ENCODE assay signal across 17 cellular contexts in genomic region chr4:95108883-95109421, GRCh38.
DNase-seq lines count a peak whose midpoint lies in the region; ATAC-seq, FAIRE-seq and TF ChIP-seq lines count a peak whose summit lies in the region.
"Had no signal": no experiment of that assay in that cellular context is flagged by ENCODE, and none has a peak within 500 bp of the region (broad histone marks: within the 10 kb centered on the region; RNA-seq: fewer than 3 reads in every experiment).

No MANE protein-coding gene starts in this region.

- no peaks in the 10 kb centered on the region for H3K9me3 ChIP-seq in astrocyte (ENCODE audit: insufficient read depth, low read depth, low read length)
- no peaks in the 10 kb centered on the region for H3K9me3 ChIP-seq in hepatocyte (ENCODE audit: low read depth)

- H3K9ac ChIP-seq in astrocyte (ENCODE audit: low read length) = no peak overlapping the region

- H3K9me3 Mint-ChIP-seq in astrocyte (ENCODE audit: unreplicated experiment) (no peaks in the 10 kb centered on the region), GM23338 (no peaks in the 10 kb centered on the region), Calu3 (ENCODE audit: low read depth, unreplicated experiment) (no peaks in the 10 kb centered on the region)
- H3K9me3 Mint-ChIP-seq: CD4-positive, alpha-beta memory T cell had no signal

- H3K4me3 ChIP-seq in astrocyte (ENCODE audit: insufficient read depth, low read depth, low read length) (no peak overlapping the region), hepatocyte (no peak overlapping the region), GM23338 (no peak overlapping the region)
- H3K4me3 ChIP-seq: PC-9 had no signal

- H3K4me2 ChIP-seq in astrocyte (ENCODE audit: low read length) = peak overlapping the region; percentile 12
- peak overlapping the region; percentile 26 for H3K4me2 ChIP-seq in hepatocyte
- H3K4me2 ChIP-seq in GM23338 = no peak overlapping the region
- H3K4me2 ChIP-seq: PC-9 had no signal

- H3K27ac Mint-ChIP-seq in astrocyte (ENCODE audit: unreplicated experiment) = no peak overlapping the region
- no peak overlapping the region for H3K27ac Mint-ChIP-seq in GM23338
- no peak overlapping the region for H3K27ac Mint-ChIP-seq in Calu3 (ENCODE audit: unreplicated experiment)
- H3K27ac Mint-ChIP-seq: CD4-positive, alpha-beta memory T cell had no signal

- H3K36me3 ChIP-seq in astrocyte (ENCODE audit: insufficient read depth, low read length) = no peaks in the 10 kb centered on the region
- no peaks in the 10 kb centered on the region for H3K36me3 ChIP-seq in hepatocyte (replicated peaks; ENCODE audit: insufficient read depth, low read depth)
- no peaks in the 10 kb centered on the region for H3K36me3 ChIP-seq in GM23338 (ENCODE audit: insufficient read depth)

- no peak for ATAC-seq in GM23338
- ATAC-seq in HG02571 (IDR thresholded peaks at IDR 0.05; ENCODE audit: unreplicated experiment) = no peak
- ATAC-seq: HCT116 had no signal

- H3K27me3 Mint-ChIP-seq in astrocyte (ENCODE audit: low read depth, unreplicated experiment) (no peaks in the 10 kb centered on the region), GM23338 (ENCODE audit: insufficient read depth, low read depth, poor library complexity) (no peaks in the 10 kb centered on the region), Calu3 (ENCODE audit: unreplicated experiment) (no peaks in the 10 kb centered on the region)
- H3K27me3 Mint-ChIP-seq: CD4-positive, alpha-beta memory T cell had no signal

- H3K27ac ChIP-seq in 22Rv1 (peak overlapping the region; percentile 21; the same call in 1 of the 2 replicates), astrocyte (ENCODE audit: low read depth, low read length) (no peak overlapping the region), hepatocyte (peak overlapping the region; percentile 33), GM23338 (ENCODE audit: low read depth) (no peak overlapping the region)
- H3K27ac ChIP-seq: PC-9 had no signal

- BruUV-seq in Calu3 (replicated peaks; lab: Mats Ljungman, UMichigan) = no TSS peak

- H2AFZ ChIP-seq in astrocyte (ENCODE audit: low read depth, low read length) = no peak overlapping the region
- no peak overlapping the region for H2AFZ ChIP-seq in hepatocyte
- no peak overlapping the region for H2AFZ ChIP-seq in GM23338
- H2AFZ ChIP-seq: PC-9 had no signal

- CTCF ChIA-PET in Calu3 (lab: Charles Lee) = no interaction called here

- peaks cover 24% of the 10 kb centered on the region for H3K4me1 ChIP-seq in astrocyte (ENCODE audit: insufficient read depth, low read length)
- peaks cover 31% of the 10 kb centered on the region for H3K4me1 ChIP-seq in hepatocyte (ENCODE audit: insufficient read depth)
- no peaks in the 10 kb centered on the region for H3K4me1 ChIP-seq in GM23338 (ENCODE audit: insufficient read depth)

- intact Hi-C loops in Calu3 (cut with micrococcal nuclease; ENCODE audit: unreplicated experiment) (loop anchor here (10.0 kb wide), 1 partner anchor 464 kb away; no protein-coding TSS in a partner anchor), head of caudate nucleus (cut with DNase I) (no loop called here)

- DNase-seq in LoVo (ENCODE audit: low spot score) (peak; percentile 20), astrocyte (ENCODE audit: low read depth) (peak; percentile 60), hepatocyte (ENCODE audit: low spot score) (no peak), GM23338 (ENCODE audit: low spot score) (no peak), Calu3 (no peak), head of caudate nucleus (no peak)
- DNase-seq: 8988T; CD4-positive, alpha-beta memory T cell; MM.1S; NCI-H1092 treated with DMSO at 0.1 percent for 48 hours; NCI-H1694 treated with DMSO at 0.1 percent for 48 hours; NCI-H446; NCI-H748 treated with DMSO at 0.1 percent for 48 hours; PC-9 had no signal

- H3K4me3 Mint-ChIP-seq in astrocyte (ENCODE audit: unreplicated experiment) = no peak overlapping the region
- no peak overlapping the region for H3K4me3 Mint-ChIP-seq in GM23338
- no peak overlapping the region for H3K4me3 Mint-ChIP-seq in Calu3 (ENCODE audit: low read depth, unreplicated experiment)
- H3K4me3 Mint-ChIP-seq: CD4-positive, alpha-beta memory T cell had no signal

- H4K20me1 ChIP-seq in astrocyte (ENCODE audit: insufficient read depth, low read length) = no peaks in the 10 kb centered on the region
- no peaks in the 10 kb centered on the region for H4K20me1 ChIP-seq in hepatocyte (ENCODE audit: insufficient read depth, poor library complexity, severe bottlenecking)
- H4K20me1 ChIP-seq in GM23338 (replicated peaks; ENCODE audit: insufficient read depth) = no peaks in the 10 kb centered on the region

- H3F3A ChIP-seq in GM23338 (replicated peaks; ENCODE audit: low read depth) = no peaks in the 10 kb centered on the region

- WGBS in hepatocyte (ENCODE audit: low lambda C conversion rate, missing lambda C conversion rate) = 64% methylated on average over 1 of the region's 1 CpG

- H3K36me3 Mint-ChIP-seq in astrocyte (ENCODE audit: low read depth, unreplicated experiment) (no peaks in the 10 kb centered on the region), GM23338 (ENCODE audit: low read depth) (no peaks in the 10 kb centered on the region), Calu3 (ENCODE audit: insufficient read depth, unreplicated experiment) (no peaks in the 10 kb centered on the region)
- H3K36me3 Mint-ChIP-seq: CD4-positive, alpha-beta memory T cell had no signal

- no peak for TF ChIP-seq CTCF in 22Rv1 (IDR thresholded peaks at IDR 0.05)
- no peak for TF ChIP-seq CTCF in astrocyte (IDR thresholded peaks at IDR 0.05; ENCODE audit: insufficient read depth, low read depth, low read length)
- no peak for TF ChIP-seq CTCF in hepatocyte (IDR thresholded peaks at IDR 0.05; ENCODE audit: poor library complexity)
- no peak for TF ChIP-seq CTCF in GM23338 (conservative IDR thresholded peaks at IDR 0.05; ENCODE audit: low read depth in 2 of 2)
- TF ChIP-seq CTCF in Calu3 (IDR thresholded peaks at IDR 0.05; ENCODE audit: unreplicated experiment) = no peak

- H3K9me2 ChIP-seq in hepatocyte (replicated peaks; ENCODE audit: insufficient read depth) = no peaks in the 10 kb centered on the region
- no peaks in the 10 kb centered on the region for H3K9me2 ChIP-seq in GM23338 (ENCODE audit: insufficient read depth)

- no peak for FAIRE-seq in astrocyte (lab: Jason Lieb, UNC)

- peaks cover 27% of the 10 kb centered on the region for H3K4me1 Mint-ChIP-seq in astrocyte (ENCODE audit: low read depth, unreplicated experiment)
- no peaks in the 10 kb centered on the region; the same call in 2 of the 3 replicates for H3K4me1 Mint-ChIP-seq in GM23338
- H3K4me1 Mint-ChIP-seq in Calu3 (ENCODE audit: low read depth, unreplicated experiment) = no peaks in the 10 kb centered on the region
- H3K4me1 Mint-ChIP-seq: CD4-positive, alpha-beta memory T cell had no signal

- no peaks in the 10 kb centered on the region for H3K79me2 ChIP-seq in astrocyte (ENCODE audit: insufficient read depth, low read length)
- no peaks in the 10 kb centered on the region for H3K79me2 ChIP-seq in hepatocyte
- H3K79me2 ChIP-seq in GM23338 (replicated peaks; ENCODE audit: insufficient read depth) = no peaks in the 10 kb centered on the region

- H3K27me3 ChIP-seq in astrocyte (ENCODE audit: insufficient read depth, low read length) (peaks cover 2% of the 10 kb centered on the region), hepatocyte (no peaks in the 10 kb centered on the region), GM23338 (ENCODE audit: insufficient read depth) (no peaks in the 10 kb centered on the region)

TF ChIP-seq in GM23338, 12 proteins besides CTCF, POLR2A, EP300 and RAD21 (continues in another document):
- TF ChIP-seq ZNF114 (CRISPR knock-in tag; IDR thresholded peaks at IDR 0.05) (no peak), EZH2phosphoT487 (IDR thresholded peaks at IDR 0.05; ENCODE audit: unreplicated experiment) (no peak), EZH2 (IDR thresholded peaks at IDR 0.05; ENCODE audit: low read depth, unreplicated experiment) (no peak), POLR2AphosphoS5 (IDR thresholded peaks at IDR 0.05; ENCODE audit: low read depth) (no peak), REST (IDR thresholded peaks at IDR 0.05; ENCODE audit: unreplicated experiment) (no peak), ZNF331 (CRISPR knock-in tag; IDR thresholded peaks at IDR 0.05; ENCODE audit: low read depth) (no peak), CREB1 (CRISPR knock-in tag; IDR thresholded peaks at IDR 0.05; ENCODE audit: low read depth) (no peak), NANOG (IDR thresholded peaks at IDR 0.05; ENCODE audit: borderline replicate concordance) (no peak), ETS1 (IDR thresholded peaks at IDR 0.05) (no peak), JUNB (IDR thresholded peaks at IDR 0.05; ENCODE audit: unreplicated experiment) (no peak)

Comparison
In these comparisons a context has a peak if more than half of its experiments do, and no peak if none do; other contexts are left out.
1. H3K27ac ChIP-seq: peak in 22Rv1 (single experiment) and hepatocyte (single experiment); none in astrocyte (single experiment) and GM23338 (single experiment).
2. DNase-seq: peak in LoVo (single experiment) and astrocyte (single experiment); none in hepatocyte (single experiment), GM23338 (single experiment), Calu3 (single experiment) and head of caudate nucleus (0 of 42).